ENCODE assay signal across 9 cellular contexts in the genomic region with DNA sequence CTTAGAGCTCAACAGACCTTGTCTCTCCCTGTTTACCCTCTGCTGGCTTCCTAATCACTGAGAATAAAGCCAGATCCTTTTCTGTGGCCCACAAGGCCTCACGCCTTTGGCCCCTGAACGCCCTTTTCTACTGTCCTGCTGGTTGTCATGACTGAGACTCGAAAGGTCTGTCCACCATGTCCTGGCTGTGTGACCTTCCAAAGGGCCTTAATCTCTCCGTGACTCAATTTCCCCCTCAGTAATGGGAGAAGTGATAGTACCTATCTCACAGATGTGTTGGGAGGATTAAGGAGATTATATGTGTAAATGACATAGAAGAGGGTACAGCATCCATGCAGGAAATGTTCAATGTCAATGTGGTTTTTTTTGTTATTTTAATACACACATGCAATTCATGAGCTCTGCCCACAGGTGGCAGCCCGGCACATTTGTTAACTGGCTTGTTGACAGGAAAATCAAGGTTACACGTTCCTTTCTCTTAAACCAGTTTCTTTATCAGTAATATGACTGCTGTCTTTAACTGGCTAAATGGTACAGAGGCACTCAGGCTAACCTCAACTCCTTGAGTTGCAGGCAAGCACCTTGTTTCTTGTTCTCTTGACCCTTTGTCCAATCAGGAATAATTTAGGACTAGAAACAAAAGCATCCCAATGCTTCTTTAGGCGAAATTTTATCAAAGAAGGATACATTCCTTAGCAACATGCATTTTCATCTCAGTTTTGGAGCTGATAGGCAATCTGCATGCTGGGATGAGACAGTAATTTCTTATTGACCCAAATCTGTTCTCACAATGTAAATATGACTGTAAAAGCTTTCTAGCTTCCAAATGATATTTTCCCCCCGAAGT. TPM values are rescaled to one million over a fixed set of nuclear protein-coding genes. Genes with fewer than 3 reads are reported as not detected.
A peak's percentile ranks its signal among the peaks of the same experiment; 100 is the strongest.
DNase-seq lines count a peak whose midpoint lies in the region; ATAC-seq, FAIRE-seq and TF ChIP-seq lines count a peak whose summit lies in the region.
"Had no signal": no experiment of that assay in that cellular context is flagged by ENCODE, and none has a peak within 500 bp of the region (broad histone marks: within the 10 kb centered on the region; RNA-seq: fewer than 3 reads in every experiment).

No MANE protein-coding gene starts in this region.

- intact Hi-C loops in Calu3 (cut with micrococcal nuclease; ENCODE audit: unreplicated experiment) (loop anchor here (1.0 to 5.0 kb wide), 5 partner anchors 159 to 395 kb away; a partner anchor contains a TSS), GM12878 (cut with micrococcal nuclease; ENCODE audit: unreplicated experiment) (loop anchor here (1.0 to 10.0 kb wide), 3 partner anchors 318 to 527 kb away; a partner anchor contains a TSS)

- no peaks in the 10 kb centered on the region for H3K9me3 ChIP-seq in GM12878 (replicated peaks; ENCODE audit: control insufficient read depth, insufficient read depth, low read length)

- peak; percentile 64 for DNase-seq in Calu3
- DNase-seq in KG1 (lab: John Stamatoyannopoulos, UW), result peak; percentile 20
- peak; percentile 13 for DNase-seq in T-helper 22 cell (ENCODE audit: low read depth)
- peak; percentile 23 for DNase-seq in GM12878 (ENCODE audit: low read depth, low spot score)
- DNase-seq in immature natural killer cell, result peak; percentile 45 to 58 (median 47)
- DNase-seq in stimulated activated CD4-positive, alpha-beta T cell treated with anti-CD3 and anti-CD28 coated beads, Interleukin-1b, Interleukin-23, amount 100 ng/mL, for 4 hours (ENCODE audit: low read depth in 2 of 2), result peak; percentile 46 to 48
- no peak for DNase-seq in GM19240 (ENCODE audit: insufficient read length, low spot score)

- H3K4me3 Mint-ChIP-seq in Calu3 (ENCODE audit: low read depth, unreplicated experiment) (no peak overlapping the region), immature natural killer cell (no peak overlapping the region)
- H3K4me3 Mint-ChIP-seq: activated naive CD8-positive, alpha-beta T cell had no signal

- no peaks in the 10 kb centered on the region for H4K20me1 ChIP-seq in GM12878 (ENCODE audit: control insufficient read depth, insufficient read depth)

- H3K36me3 Mint-ChIP-seq in Calu3 (ENCODE audit: insufficient read depth, unreplicated experiment) (peaks cover 5% of the 10 kb centered on the region), immature natural killer cell (peaks cover 0 to 13% (median 7%) of the 10 kb centered on the region in 3 donors)
- H3K36me3 Mint-ChIP-seq: activated naive CD8-positive, alpha-beta T cell had no signal

- TF ChIP-seq CTCF in Calu3 (IDR thresholded peaks at IDR 0.05; ENCODE audit: unreplicated experiment) (peak; percentile 63), GM12878 (IDR thresholded peaks at IDR 0.05 in 2 of 3, conservative IDR thresholded peaks at IDR 0.05 in 1 of 3; ENCODE audit: control insufficient read depth in 2 of 3, extremely low read depth in 1 of 3, insufficient read depth in 1 of 3, low read depth in 3 of 3, low read length in 3 of 3) (peak; percentile 67 to 85 (median 77))

- H3K27me3 Mint-ChIP-seq in Calu3 (ENCODE audit: unreplicated experiment) (no peaks in the 10 kb centered on the region), immature natural killer cell (ENCODE audit: low read depth in 3 of 3) (peaks cover 0 to 3% (median 3%) of the 10 kb centered on the region in 3 donors)

- no peak for TF ChIP-seq POLR2A in GM12878 (IDR thresholded peaks at IDR 0.05; ENCODE audit: low read depth, low read length)

- H3K9ac ChIP-seq in GM12878 (ENCODE audit: control insufficient read depth, insufficient read depth, low read length), result no peak overlapping the region

- no peak overlapping the region for H3K4me2 ChIP-seq in GM12878 (ENCODE audit: control insufficient read depth, insufficient read depth)

- no peaks in the 10 kb centered on the region for H3K79me2 ChIP-seq in GM12878 (ENCODE audit: control insufficient read depth, insufficient read depth, low read length)

- RAD21 ChIA-PET in GM12878 (lab: Charles Lee; ENCODE audit: unreplicated experiment), result interaction anchor here (0.6 to 1.7 kb wide), 7 partner anchors 113 to 318 kb away, joined by 3 to 16 read pairs (median 4); no protein-coding TSS in a partner anchor

- no peaks in the 10 kb centered on the region for H3K4me1 ChIP-seq in GM12878 (ENCODE audit: control insufficient read depth, insufficient read depth, low read length)

- peak; percentile 94 for FAIRE-seq in GM12878 (lab: Jason Lieb, UNC)

- POLR2A ChIA-PET in GM12878 (lab: Charles Lee), result no interaction called here

- TF ChIP-seq RAD21 in GM12878 (IDR thresholded peaks at IDR 0.05; ENCODE audit: insufficient read depth, low read depth, low read length), result peak; percentile 73

- no peak overlapping the region for H3K4me3 ChIP-seq in GM12878

- CTCF ChIA-PET in Calu3 (lab: Charles Lee), result interaction anchor here (0.6 to 1.9 kb wide), 11 partner anchors 9 to 395 kb away, joined by 3 to 24 read pairs (median 4); no protein-coding TSS in a partner anchor
- CTCF ChIA-PET in GM12878 (lab: Yijun Ruan, JAX), result interaction anchor here (0.6 to 4.2 kb wide), 17 partner anchors 9 to 1336 kb away, joined by 3 to 49 read pairs (median 4); no protein-coding TSS in a partner anchor

- BruUV-seq in Calu3 (replicated peaks; lab: Mats Ljungman, UMichigan), result no TSS peak
- BruUV-seq in GM12878 (replicated peaks; lab: Mats Ljungman, UMichigan), result no TSS peak

- no peaks in the 10 kb centered on the region for H3K9me3 Mint-ChIP-seq in Calu3 (ENCODE audit: low read depth, unreplicated experiment)
- H3K9me3 Mint-ChIP-seq in immature natural killer cell, result peaks cover 0 to 1% (median 0%) of the 10 kb centered on the region in 6 donors

- SMC1A ChIA-PET in GM12878 (lab: Charles Lee; ENCODE audit: uncharacterized antibody, unreplicated experiment), result interaction anchor here (0.7 to 2.9 kb wide), 8 partner anchors 9 to 381 kb away, joined by 3 to 23 read pairs (median 4); no protein-coding TSS in a partner anchor

- no peaks in the 10 kb centered on the region for H3K36me3 ChIP-seq in GM12878 (ENCODE audit: control insufficient read depth in 2 of 2, insufficient read depth in 2 of 2, low read length in 1 of 2)

- H3K27ac ChIP-seq in GM12878 (ENCODE audit: control insufficient read depth, insufficient read depth), result no peak overlapping the region

- H3K27ac Mint-ChIP-seq in Calu3 (ENCODE audit: unreplicated experiment) (no peak overlapping the region), immature natural killer cell (peak overlapping the region in 4 of 6 donors; percentile 0 to 47 (median 15))
- H3K27ac Mint-ChIP-seq: activated naive CD8-positive, alpha-beta T cell had no signal

- H3K4me1 Mint-ChIP-seq in Calu3 (ENCODE audit: low read depth, unreplicated experiment) (peaks cover 24% of the 10 kb centered on the region), immature natural killer cell (peaks cover 9 to 10% of the 10 kb centered on the region in 2 donors)

- ATAC-seq in GM19468 (IDR thresholded peaks at IDR 0.05; ENCODE audit: extremely low read depth, unreplicated experiment) (peak; percentile 43), GM12878 (peak; percentile 72)

- no peak for TF ChIP-seq EP300 in GM12878 (IDR thresholded peaks at IDR 0.05; ENCODE audit: borderline replicate concordance in 1 of 2, control insufficient read depth in 1 of 2, low read depth in 2 of 2, low read length in 2 of 2)

- H2AFZ ChIP-seq in GM12878 (ENCODE audit: control insufficient read depth, low read depth, low read length), result no peak overlapping the region

- in situ Hi-C loops in GM12878 (cut with MboI), result no loop called here

- WGBS in GM12878 (ENCODE audit: insufficient coverage, insufficient replicate concordance, low lambda C conversion rate, missing lambda C conversion rate), result 40% methylated on average over 8 of the region's 8 CpGs

- H3K27me3 ChIP-seq in GM12878 (replicated peaks in 1 of 2; ENCODE audit: control insufficient read depth in 2 of 2, insufficient read depth in 2 of 2, low read length in 1 of 2), result no peaks in the 10 kb centered on the region; a peak in 1 of 4 replicates

TF ChIP-seq in GM12878, 131 proteins besides CTCF, POLR2A, EP300 and RAD21:
- TF ChIP-seq RUNX3 (IDR thresholded peaks at IDR 0.05; ENCODE audit: low read length) (peak; percentile 38; the same call in 1 of the 2 replicates), KAT2A (conservative IDR thresholded peaks at IDR 0.05; ENCODE audit: control insufficient read depth, low read depth, low read length) (no peak), SMC3 (IDR thresholded peaks at IDR 0.05; ENCODE audit: borderline replicate concordance, low read length) (peak; percentile 91), YY1 (IDR thresholded peaks at IDR 0.05; ENCODE audit: low read depth, low read length) (peak; percentile 49; the same call in 1 of the 2 replicates)

RNA-seq across cellular contexts. Expression of a gene that starts 16.6 kb away (rescaled TPM):
- total RNA-seq in Calu3 (2022) (4.5 and 5.0 TPM in 2 replicates), GM12878 (2014; rRNA removed) (0.05 and 0.17 TPM in 2 replicates), GM12878 (2014; rRNA removed; fragmentation: Illumina TruSeq; extraction: Trizol) (0.09 TPM in 2 replicates), GM12878 (2021) (0.28 and 1.1 TPM in 2 replicates)
- total RNA-seq in GM12878 (2013; cell fraction: nucleolus; rRNA removed), result 0.86 and 1.0 TPM in 2 replicates
- polyA plus RNA-seq in GM12878 (2011; ENCODE audit: low read depth), result not detected
- polyA plus RNA-seq in GM12878 (2011; rRNA removed) (0.15 TPM in 1 of 2 replicates, not detected in the other), GM12878 (2014; fragmentation: Illumina TruSeq; extraction: Trizol) (0.18 TPM in 1 of 2 replicates, not detected in the other), GM12878 (2014; fragmentation: Nextera tagmentation; extraction: Ambion mirVana) (under 1 TPM in 1 of 2 experiments, not detected in 1; 0.15 TPM), GM12878 (2014; rRNA removed) (0.09 and 0.23 TPM in 2 replicates), GM12878 (2016; fragmentation: Nextera tagmentation; extraction: Ambion mirVana) (not detected), immature natural killer cell (1 to 10 TPM in 1 of 3 donors, under 1 TPM in 1, not detected in 1; 0.44 to 2.1 TPM)
- 0.08 and 0.37 TPM in 2 replicates for polyA plus RNA-seq in GM12878 (2011; cell fraction: cytosol; rRNA removed)
- polyA plus RNA-seq in GM12878 (2011; cell fraction: nucleus; rRNA removed), result 0.34 and 0.45 TPM in 2 replicates
- polyA plus RNA-seq in GM12878 (2012), result 0.15 and 0.38 TPM in 2 replicates
- 0.44 and 0.82 TPM in 2 replicates for polyA minus RNA-seq in GM12878 (2011; rRNA and poly(A)+ RNA removed)
- not detected in 2 replicates for polyA minus RNA-seq in GM12878 (2011; cell fraction: cytosol; rRNA and poly(A)+ RNA removed)
- polyA minus RNA-seq in GM12878 (2011; cell fraction: nucleus; rRNA and poly(A)+ RNA removed), result 1.8 and 3.7 TPM in 2 replicates
